In the genomic region with DNA sequence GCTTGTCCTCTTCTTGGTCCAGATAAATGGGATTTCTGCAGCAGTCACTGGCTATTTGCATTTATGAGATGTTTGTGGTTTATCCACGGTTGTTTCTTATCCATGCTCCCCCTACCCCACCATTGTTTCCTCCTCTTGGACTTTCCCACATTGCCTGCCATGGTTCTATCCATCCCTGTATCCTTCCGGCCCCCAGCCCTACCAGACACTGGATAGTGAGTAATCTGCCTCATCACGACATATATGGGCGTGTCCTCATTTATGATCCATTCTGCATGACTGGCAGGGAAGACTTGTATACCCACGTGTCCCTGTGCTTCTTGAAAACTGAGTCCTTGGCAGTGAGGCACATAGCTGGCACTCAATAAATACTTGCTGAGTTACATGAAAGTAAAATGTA, we compare ENCODE assay signal across 29 cellular contexts. TPM values are rescaled to one million over a fixed set of nuclear protein-coding genes. Genes with fewer than 3 reads are reported as not detected.
DNase-seq lines count a peak whose midpoint lies in the region; ATAC-seq and TF ChIP-seq lines count a peak whose summit lies in the region.
"Had no signal": no experiment of that assay in that cellular context is flagged by ENCODE, and none has a peak within 500 bp of the region (broad histone marks: within the 10 kb centered on the region; RNA-seq: fewer than 3 reads in every experiment).

No MANE protein-coding gene starts in this region.

- H3K9me2 ChIP-seq in PC-3 (replicated peaks; ENCODE audit: low read length): 0 out of 2 replicates have a peak, but pooled peaks cover 4% of the 10 kb centered on the region

- H3K36me3 ChIP-seq in PC-3 (ENCODE audit: low read depth, low read length): no peaks in the 10 kb centered on the region
- no peaks in the 10 kb centered on the region for H3K36me3 ChIP-seq in mammary epithelial cell (ENCODE audit: insufficient read depth, low read length)
- H3K36me3 ChIP-seq in neural progenitor cell: no peaks in the 10 kb centered on the region
- no peaks in the 10 kb centered on the region for H3K36me3 ChIP-seq in upper lobe of left lung
- no peaks in the 10 kb centered on the region for H3K36me3 ChIP-seq in WERI-Rb-1
- H3K36me3 ChIP-seq: neutrophil had no signal

- in situ Hi-C loops in mammary epithelial cell (cut with MboI; ENCODE audit: low sequenced_read_pairs in 2 of 2): no loop called here

- no peaks in the 10 kb centered on the region for H4K20me1 ChIP-seq in PC-3 (ENCODE audit: low read length)
- H4K20me1 ChIP-seq in mammary epithelial cell (ENCODE audit: insufficient read depth, low read length): no peaks in the 10 kb centered on the region
- no peaks in the 10 kb centered on the region for H4K20me1 ChIP-seq in neural progenitor cell (ENCODE audit: low read depth)

- peaks cover 20% of the 10 kb centered on the region for H3K27me3 Mint-ChIP-seq in neural progenitor cell (ENCODE audit: insufficient read depth, low read depth)

- H3K9ac ChIP-seq in PC-3 (ENCODE audit: low read length) (no peak overlapping the region), mammary epithelial cell (ENCODE audit: insufficient read depth, low read length) (no peak overlapping the region), neural progenitor cell (no peak overlapping the region)

- no peak for TF ChIP-seq CTCF in PC-3 (conservative IDR thresholded peaks at IDR 0.05; ENCODE audit: low read depth, low read length)
- TF ChIP-seq CTCF in mammary epithelial cell (conservative IDR thresholded peaks at IDR 0.05 in 1 of 2, IDR thresholded peaks at IDR 0.05 in 1 of 2; ENCODE audit: extremely low read depth in 1 of 2, insufficient read depth in 1 of 2, low read depth in 1 of 2, low read length in 2 of 2): no peak
- TF ChIP-seq CTCF in neural progenitor cell (IDR thresholded peaks at IDR 0.05): no peak
- TF ChIP-seq CTCF in upper lobe of left lung (IDR thresholded peaks at IDR 0.05): no peak
- TF ChIP-seq CTCF in WERI-Rb-1 (IDR thresholded peaks at IDR 0.05; ENCODE audit: low read depth, low read length): no peak

- ATAC-seq in PC-3 (peak; percentile 91), upper lobe of left lung (ENCODE audit: low FRiP score in 2 of 2) (no peak)
- ATAC-seq: HepG2 had no signal

- H3K4me1 ChIP-seq in PC-3 (ENCODE audit: insufficient read depth, low read length) (peaks cover 9% of the 10 kb centered on the region), mammary epithelial cell (ENCODE audit: insufficient read depth, low read length) (no peaks in the 10 kb centered on the region), neural progenitor cell (peaks cover 8% of the 10 kb centered on the region), upper lobe of left lung (no peaks in the 10 kb centered on the region)
- H3K4me1 ChIP-seq: psoas muscle had no signal

- no peak for TF ChIP-seq POLR2A in upper lobe of left lung (IDR thresholded peaks at IDR 0.05)

- no peaks in the 10 kb centered on the region for H3K9me3 Mint-ChIP-seq in neural progenitor cell
- H3K9me3 Mint-ChIP-seq: activated T-cell treated with anti-CD3 and anti-CD28 coated beads, Interleukin-2, amount 50 U/mL, for 24 hours; CD4-positive, CD25-positive, alpha-beta regulatory T cell; endodermal cell; T-helper 1 cell treated with Interleukin-12 subunit alpha and Interleukin-12 subunit beta and Interleukin-4 antibody, amounts not matched to agents 30 μg/mL and 1 μg/mL, for 36 hours had no signal

- peaks cover 45% of the 10 kb centered on the region for H3K27me3 ChIP-seq in PC-3 (ENCODE audit: low read length)
- H3K27me3 ChIP-seq in mammary epithelial cell (ENCODE audit: insufficient read depth, low read length): peaks cover 10% of the 10 kb centered on the region
- H3K27me3 ChIP-seq in neural progenitor cell: no peaks in the 10 kb centered on the region
- no peaks in the 10 kb centered on the region for H3K27me3 ChIP-seq in upper lobe of left lung
- no peaks in the 10 kb centered on the region for H3K27me3 ChIP-seq in WERI-Rb-1 (ENCODE audit: insufficient read depth, low read depth, severe bottlenecking)
- H3K27me3 ChIP-seq: neutrophil had no signal

- H3K27ac ChIP-seq in PC-3 (ENCODE audit: low read length): no peak overlapping the region
- no peak overlapping the region for H3K27ac ChIP-seq in mammary epithelial cell (ENCODE audit: insufficient read depth, low read depth, low read length)
- H3K27ac ChIP-seq in neural progenitor cell: no peak overlapping the region
- no peak overlapping the region for H3K27ac ChIP-seq in upper lobe of left lung
- no peak overlapping the region for H3K27ac ChIP-seq in WERI-Rb-1
- H3K27ac ChIP-seq: coronary artery, neutrophil, psoas muscle had no signal

- H3K4me3 Mint-ChIP-seq in neural progenitor cell: no peak overlapping the region
- H3K4me3 Mint-ChIP-seq: activated T-cell treated with anti-CD3 and anti-CD28 coated beads, Interleukin-2, amount 50 U/mL, for 24 hours; CD4-positive, CD25-positive, alpha-beta regulatory T cell; endodermal cell; T-helper 1 cell treated with Interleukin-12 subunit alpha and Interleukin-12 subunit beta and Interleukin-4 antibody, amounts not matched to agents 30 μg/mL and 1 μg/mL, for 36 hours had no signal

- CTCF ChIA-PET in PC-3 (lab: Charles Lee): interaction anchor here (1.5 kb wide), 1 partner anchor 47 kb away, joined by 5 read pairs; no protein-coding TSS in a partner anchor
- CTCF ChIA-PET in mammary epithelial cell (lab: Charles Lee; ENCODE audit: low non-redundant PET): no interaction called here

- peak; percentile 37 for DNase-seq in HPDE6-E6E7 (ENCODE audit: extremely low spot score)
- peak; percentile 97 for DNase-seq in PC-3
- peak; percentile 24 for DNase-seq in mammary epithelial cell
- DNase-seq in neural progenitor cell (ENCODE audit: low spot score): no peak
- DNase-seq in NCI-H2171 (lab: John Stamatoyannopoulos, UW): no peak
- no peak for DNase-seq in upper lobe of left lung
- no peak for DNase-seq in WERI-Rb-1
- DNase-seq: activated CD4-positive, alpha-beta T cell treated with anti-CD3 and anti-CD28 coated beads for 48 hours; activated gamma-delta T cell treated with Interleukin-2 at 50 U/mL for 16 hours; activated T-cell treated with anti-CD3 and anti-CD28 coated beads, Interleukin-2, amount 50 U/mL, for 24 hours; CD4-positive, CD25-positive, alpha-beta regulatory T cell; DMS 273 treated with DMSO at 0.1 percent for 48 hours; endodermal cell; GF-D8; Kasumi-1; NCI-H2081; NK-92 treated with Interleukin-12 subunit alpha and Interleukin-12 subunit beta, amount 100 ng/mL, for 24 hours; psoas muscle; trophoblast cell had no signal

- peaks cover 35% of the 10 kb centered on the region for H3K4me1 Mint-ChIP-seq in neural progenitor cell
- H3K4me1 Mint-ChIP-seq: CD4-positive, CD25-positive, alpha-beta regulatory T cell had no signal

- H3K27ac Mint-ChIP-seq in neural progenitor cell: peak overlapping the region; percentile 58
- H3K27ac Mint-ChIP-seq: activated T-cell treated with anti-CD3 and anti-CD28 coated beads, Interleukin-2, amount 50 U/mL, for 24 hours; CD4-positive, CD25-positive, alpha-beta regulatory T cell; endodermal cell; T-helper 1 cell treated with Interleukin-12 subunit alpha and Interleukin-12 subunit beta and Interleukin-4 antibody, amounts not matched to agents 30 μg/mL and 1 μg/mL, for 36 hours had no signal

- POLR2A ChIA-PET in PC-3 (lab: Charles Lee; ENCODE audit: unreplicated experiment): interaction anchor here (0.6 kb wide), 3 partner anchors 31 to 189 kb away, joined by 5 to 12 read pairs (median 6); no protein-coding TSS in a partner anchor

- dilution Hi-C loops in mammary epithelial cell (cut with HindIII; ENCODE audit: low sequenced_read_pairs): no loop called here

- H3K36me3 Mint-ChIP-seq in neural progenitor cell: no peaks in the 10 kb centered on the region
- H3K36me3 Mint-ChIP-seq: CD4-positive, CD25-positive, alpha-beta regulatory T cell had no signal

- 53% methylated on average over 4 of the region's 5 CpGs for WGBS in mammary epithelial cell (ENCODE audit: low coverage, missing lambda C conversion rate)
- 74 to 84% methylated on average over 5 of the region's 5 CpGs for WGBS in upper lobe of left lung, 2 donors

- H3K9me3 ChIP-seq in PC-3 (ENCODE audit: low read length) (no peaks in the 10 kb centered on the region), mammary epithelial cell (replicated peaks; ENCODE audit: insufficient read depth, low read length) (no peaks in the 10 kb centered on the region), neural progenitor cell (ENCODE audit: low read depth) (no peaks in the 10 kb centered on the region), upper lobe of left lung (no peaks in the 10 kb centered on the region), WERI-Rb-1 (ENCODE audit: severe bottlenecking) (no peaks in the 10 kb centered on the region)
- H3K9me3 ChIP-seq: neutrophil, psoas muscle had no signal

- no peaks in the 10 kb centered on the region for H3K79me2 ChIP-seq in PC-3 (ENCODE audit: low read length)
- no peaks in the 10 kb centered on the region for H3K79me2 ChIP-seq in mammary epithelial cell (ENCODE audit: insufficient read depth, low read length)
- H3K79me2 ChIP-seq in neural progenitor cell (ENCODE audit: low read depth): no peaks in the 10 kb centered on the region

- H3K4me3 ChIP-seq in PC-3 (ENCODE audit: low read length) (no peak overlapping the region), mammary epithelial cell (replicated peaks in 1 of 3; ENCODE audit: insufficient read depth in 1 of 3, low read depth in 2 of 3, low read length in 3 of 3) (no peak overlapping the region), neural progenitor cell (no peak overlapping the region), upper lobe of left lung (no peak overlapping the region), WERI-Rb-1 (ENCODE audit: low read depth, low read length) (no peak overlapping the region)
- H3K4me3 ChIP-seq: coronary artery, psoas muscle had no signal

- no peak overlapping the region for H2AFZ ChIP-seq in PC-3 (ENCODE audit: low read length)
- no peak overlapping the region for H2AFZ ChIP-seq in mammary epithelial cell (ENCODE audit: low read depth, low read length)
- no peak overlapping the region for H2AFZ ChIP-seq in neural progenitor cell (replicated peaks)

- H3F3A ChIP-seq in PC-3 (ENCODE audit: low read length, unreplicated experiment) (no peaks in the 10 kb centered on the region), neural progenitor cell (ENCODE audit: low read depth) (no peaks in the 10 kb centered on the region)

- TF ChIP-seq EP300 in upper lobe of left lung (IDR thresholded peaks at IDR 0.05): no peak

- BruUV-seq in PC-3 (replicated peaks; lab: Mats Ljungman, UMichigan): no TSS peak
- no TSS peak for BruUV-seq in mammary epithelial cell (replicated peaks; lab: Mats Ljungman, UMichigan)

- H3K4me2 ChIP-seq in PC-3 (ENCODE audit: low read length) (no peak overlapping the region), mammary epithelial cell (ENCODE audit: insufficient read depth, low read depth, low read length) (no peak overlapping the region), neural progenitor cell (no peak overlapping the region)

- intact Hi-C loops in PC-3 (cut with micrococcal nuclease): no loop called here
- intact Hi-C loops in mammary epithelial cell (cut with micrococcal nuclease): no loop called here

RNA-seq across cellular contexts. Expression of gene CACNA1S, which starts 40.1 kb away (rescaled TPM):
- total RNA-seq in PC-3 (2014; rRNA removed): not detected in 2 replicates
- total RNA-seq in mammary epithelial cell: not detected
- polyA plus RNA-seq in mammary epithelial cell: not detected
- not detected for polyA minus RNA-seq in mammary epithelial cell
- total RNA-seq in neural progenitor cell (ENCODE audit: low replicate concordance): 0.11 and 0.12 TPM in 2 replicates
- total RNA-seq in upper lobe of left lung: under 1 TPM in 3 of 6 donors, not detected in 3; 0.03 to 0.30 (median 0.10) TPM
- total RNA-seq: activated CD8-positive, alpha-beta memory T cell treated with anti-CD3 and anti-CD28 coated beads for 36 hours; CD4-positive, CD25-positive, alpha-beta regulatory T cell; glomerular endothelial cell; H1; HepG2; kidney epithelial cell; NCI-H460; SK-MEL-5 had no signal
- polyA plus RNA-seq: CD4-positive, CD25-positive, alpha-beta regulatory T cell; HepG2 had no signal

RNA-seq across cellular contexts. Expression of gene KIF21B, which starts 48.6 kb away (rescaled TPM):
- total RNA-seq in PC-3 (2014; rRNA removed) (0.46 and 0.66 TPM in 2 replicates), mammary epithelial cell (under 1 TPM; 0.33 to 0.78 TPM), neural progenitor cell (ENCODE audit: low replicate concordance) (6.4 and 15.6 TPM in 2 replicates), upper lobe of left lung (10 to 100 TPM in 1 of 6 donors, 1 to 10 TPM in 5; 3.6 to 18.9 (median 6.1) TPM)
- 0.12 TPM for polyA plus RNA-seq in mammary epithelial cell
- 0.62 TPM for polyA minus RNA-seq in mammary epithelial cell

RNA-seq across cellular contexts. Expression of gene ASCL5, which starts 54.8 kb away (rescaled TPM):
- total RNA-seq in PC-3 (2014; rRNA removed): 2.4 and 3.1 TPM in 2 replicates
- not detected for total RNA-seq in mammary epithelial cell
- not detected for polyA plus RNA-seq in mammary epithelial cell
- not detected for polyA minus RNA-seq in mammary epithelial cell
- total RNA-seq in neural progenitor cell (ENCODE audit: low replicate concordance): not detected in 2 replicates
- total RNA-seq in upper lobe of left lung: not detected
- total RNA-seq: activated CD8-positive, alpha-beta memory T cell treated with anti-CD3 and anti-CD28 coated beads for 36 hours; glomerular endothelial cell; HepG2; kidney epithelial cell; SK-MEL-5 had no signal
- polyA plus RNA-seq: HepG2, psoas muscle had no signal

Comparison
In these comparisons a context has a peak if more than half of its experiments do, and no peak if none do; other contexts are left out.
1. DNase-seq: peak in HPDE6-E6E7 (single experiment), PC-3 (single experiment) and mammary epithelial cell (single experiment); none in neural progenitor cell (single experiment), NCI-H2171 (single experiment), upper lobe of left lung (0 of 2) and WERI-Rb-1 (single experiment).